8 cellular contexts compared by ENCODE assay signal in genomic region chr1:17335821-17336718, GRCh38. TPM values are rescaled to one million over a fixed set of nuclear protein-coding genes. Genes with fewer than 3 reads are reported as not detected.
DNase-seq lines count a peak whose midpoint lies in the region; ATAC-seq and TF ChIP-seq lines count a peak whose summit lies in the region.

No MANE protein-coding gene starts in this region.

- POLR2A ChIA-PET in CD4-positive, alpha-beta T cell (lab: Charles Lee) = no interaction called here

- TF ChIP-seq POLR2A in testis (IDR thresholded peaks at IDR 0.05) = no peak

- H3K27ac ChIP-seq in CD4-positive, alpha-beta T cell (ENCODE audit: low read depth, low read length) = no peak overlapping the region
- H3K27ac ChIP-seq in OCI-LY1 (ENCODE audit: low read depth, low read length, poor library complexity, severe bottlenecking) (no peak overlapping the region), testis (no peak overlapping the region)

- no peak overlapping the region for H3K9ac ChIP-seq in OCI-LY1 (ENCODE audit: low read length)

- H3K4me1 Mint-ChIP-seq in CD4-positive, alpha-beta T cell (ENCODE audit: low read depth) = no peaks in the 10 kb centered on the region

- H3F3A ChIP-seq in OCI-LY1 (ENCODE audit: insufficient read depth, low read length) = no peaks in the 10 kb centered on the region

- intact Hi-C loops in CD4-positive, alpha-beta T cell (cut with DNase I, micrococcal nuclease) = loop anchor here (5.0 to 10.0 kb wide), 3 partner anchors 209 to 274 kb away; no protein-coding TSS in a partner anchor
- intact Hi-C loops in testis (cut with DNase I; ENCODE audit: low total_unique reads) = no loop called here

- ATAC-seq in CD4-positive, alpha-beta T cell (ENCODE audit: poor library complexity) = peak; percentile 43
- ATAC-seq in GM18517 (IDR thresholded peaks at IDR 0.05; ENCODE audit: unreplicated experiment) = no peak

- peak; percentile 72 for TF ChIP-seq CTCF in CD4-positive, alpha-beta T cell (IDR thresholded peaks at IDR 0.05)
- TF ChIP-seq CTCF in OCI-LY1 (IDR thresholded peaks at IDR 0.05; ENCODE audit: low read length) = peak; percentile 88
- peak; percentile 92 for TF ChIP-seq CTCF in fibroblast of pulmonary artery (IDR thresholded peaks at IDR 0.05; ENCODE audit: low read length, missing control alignments)
- peak; percentile 70 to 90 (median 74) for TF ChIP-seq CTCF in testis (IDR thresholded peaks at IDR 0.05)

- H3K4me3 Mint-ChIP-seq in CD4-positive, alpha-beta T cell = no peak overlapping the region

- 32 to 34% methylated on average over 19 to 20 of the region's 20 CpGs for WGBS in testis, 2 donors

- no peaks in the 10 kb centered on the region for H3K79me2 ChIP-seq in OCI-LY1 (ENCODE audit: insufficient read depth, low read length)

- no peaks in the 10 kb centered on the region for H3K36me3 Mint-ChIP-seq in CD4-positive, alpha-beta T cell (ENCODE audit: low read depth)

- H3K4me1 ChIP-seq in OCI-LY1 (ENCODE audit: insufficient read depth, low read length, severe bottlenecking) = no peaks in the 10 kb centered on the region
- no peaks in the 10 kb centered on the region for H3K4me1 ChIP-seq in testis

- H3K27me3 Mint-ChIP-seq in CD4-positive, alpha-beta T cell = peaks cover 25% of the 10 kb centered on the region

- H3K4me2 ChIP-seq in OCI-LY1 (ENCODE audit: low read length) = no peak overlapping the region

- no peak overlapping the region for H3K27ac Mint-ChIP-seq in CD4-positive, alpha-beta T cell

- no peaks in the 10 kb centered on the region for H3K9me3 Mint-ChIP-seq in CD4-positive, alpha-beta T cell

- H4K20me1 ChIP-seq in OCI-LY1 (ENCODE audit: insufficient read depth, low read length) = no peaks in the 10 kb centered on the region

- H3K4me3 ChIP-seq in OCI-LY1 (ENCODE audit: low read depth, low read length, poor library complexity, severe bottlenecking) (no peak overlapping the region), fibroblast of pulmonary artery (replicated peaks; ENCODE audit: low read depth, low read length) (no peak overlapping the region), testis (no peak overlapping the region)

- H2AFZ ChIP-seq in OCI-LY1 (ENCODE audit: low read length) = no peak overlapping the region

- H3K27me3 ChIP-seq in CD4-positive, alpha-beta T cell (ENCODE audit: control insufficient read depth, insufficient read depth, low read length) = peaks cover 3% of the 10 kb centered on the region
- no peaks in the 10 kb centered on the region; the same call in 1 of the 2 replicates for H3K27me3 ChIP-seq in OCI-LY1 (ENCODE audit: insufficient read depth, low read length)
- H3K27me3 ChIP-seq in testis = no peaks in the 10 kb centered on the region

- DNase-seq in CD4-positive, alpha-beta T cell = peak; percentile 41 to 65 (median 44)
- peak; percentile 75 for DNase-seq in HK-2 (ENCODE audit: unreplicated experiment)
- peak; percentile 56 for DNase-seq in activated T-cell treated with anti-CD3 and anti-CD28 coated beads, Interleukin-2, amount 50 U/mL, for 1 hour
- DNase-seq in fibroblast of pulmonary artery (ENCODE audit: low read depth) = peak; percentile 61
- peak; percentile 9 for DNase-seq in non-pigmented ciliary epithelial cell (ENCODE audit: low read depth)
- DNase-seq in testis = peak; percentile 83

- CTCF ChIA-PET in CD4-positive, alpha-beta T cell (lab: Charles Lee) = no interaction called here

- no peaks in the 10 kb centered on the region for H3K9me2 ChIP-seq in OCI-LY1 (ENCODE audit: low read depth, low read length)

- H3K36me3 ChIP-seq in OCI-LY1 (ENCODE audit: insufficient read depth, low read length) (no peaks in the 10 kb centered on the region), testis (ENCODE audit: low read depth, missing control alignments) (no peaks in the 10 kb centered on the region)

- H3K9me3 ChIP-seq in CD4-positive, alpha-beta T cell (ENCODE audit: control insufficient read depth, low read length) = no peaks in the 10 kb centered on the region
- no peaks in the 10 kb centered on the region for H3K9me3 ChIP-seq in OCI-LY1 (ENCODE audit: low read length)
- H3K9me3 ChIP-seq in testis = no peaks in the 10 kb centered on the region

RNA-seq across cellular contexts. Expression of gene PADI4, which starts 28.1 kb away (rescaled TPM):
- total RNA-seq in CD4-positive, alpha-beta T cell = under 1 TPM; 0.41 to 0.75 TPM
- under 1 TPM in 1 of 2 donors, not detected in 1; 0.16 TPM for total RNA-seq in testis
- polyA plus RNA-seq in testis (ENCODE audit: insufficient read depth, low read depth, low replicate concordance) = 0.32 TPM

RNA-seq across cellular contexts. Expression of gene PADI6, which starts 35.9 kb away (rescaled TPM):
- not detected for total RNA-seq in CD4-positive, alpha-beta T cell
- total RNA-seq in testis = not detected
- 0.25 TPM for polyA plus RNA-seq in testis (ENCODE audit: insufficient read depth, low read depth, low replicate concordance)

Comparison
In these comparisons a context has a peak if more than half of its experiments do, and no peak if none do; other contexts are left out.
1. DNase-seq: peak in every context shown above with its lines; median percentile 83 in testis; 75 in HK-2; 61 in fibroblast of pulmonary artery; 56 in activated T-cell treated with anti-CD3 and anti-CD28 coated beads, Interleukin-2, amount 50 U/mL, for 1 hour; 44 in CD4-positive, alpha-beta T cell; 9 in non-pigmented ciliary epithelial cell.